ENCODE assay signal across 12 cellular contexts in the genomic region with DNA sequence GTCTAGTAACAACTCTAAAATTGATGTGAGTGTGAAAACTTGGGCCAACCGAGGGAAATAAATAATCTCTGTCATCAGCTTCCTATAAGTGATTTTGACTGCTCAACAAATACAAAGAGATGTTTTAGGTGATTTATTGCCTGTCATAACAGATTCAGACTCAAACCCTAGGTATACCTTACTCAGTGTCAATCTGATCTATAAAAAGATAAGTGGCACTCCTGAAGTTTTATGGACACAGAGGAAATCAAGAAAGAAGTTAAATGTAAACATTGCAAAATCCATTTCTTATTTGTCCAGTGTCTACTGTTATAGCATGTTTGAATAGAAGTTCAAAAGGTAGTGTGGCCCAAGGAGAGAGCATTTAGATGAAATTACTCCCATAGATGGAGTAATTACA. TPM values are rescaled to one million over a fixed set of nuclear protein-coding genes. Genes with fewer than 3 reads are reported as not detected.
DNase-seq lines count a peak whose midpoint lies in the region; ATAC-seq, FAIRE-seq and TF ChIP-seq lines count a peak whose summit lies in the region.
"Not testable (repeated sequence)": the region's sequence is repeated elsewhere in the genome, so short reads cannot be mapped to it uniquely, and the experiment has no call there.
"Had no signal": no experiment of that assay in that cellular context is flagged by ENCODE, and none has a peak within 500 bp of the region (broad histone marks: within the 10 kb centered on the region; RNA-seq: fewer than 3 reads in every experiment).

No MANE protein-coding gene starts in this region.

- not testable (repeated sequence) for H2AFZ ChIP-seq in astrocyte (ENCODE audit: low read depth, low read length)

- ATAC-seq in mucosa of descending colon = peak; percentile 69

- not testable (repeated sequence) for H3K4me3 ChIP-seq in astrocyte (ENCODE audit: insufficient read depth, low read depth, low read length); mucosa of descending colon

- FAIRE-seq in astrocyte (lab: Jason Lieb, UNC) = peak; percentile 63

- not testable (repeated sequence) for H3K36me3 Mint-ChIP-seq in astrocyte (ENCODE audit: low read depth, unreplicated experiment)

- not testable (repeated sequence) for H3K4me2 ChIP-seq in astrocyte (ENCODE audit: low read length)

- H3K9me3 Mint-ChIP-seq in astrocyte (ENCODE audit: unreplicated experiment) = not testable (repeated sequence)

- not testable (repeated sequence) for TF ChIP-seq CTCF in astrocyte (IDR thresholded peaks at IDR 0.05; ENCODE audit: insufficient read depth, low read depth, low read length); mucosa of descending colon (IDR thresholded peaks at IDR 0.05)

- H3K4me3 Mint-ChIP-seq in astrocyte (ENCODE audit: unreplicated experiment) = not testable (repeated sequence)

- intact Hi-C loops in mucosa of descending colon (cut with DNase I, micrococcal nuclease) = not testable (repeated sequence)

- not testable (repeated sequence) for H3K4me1 ChIP-seq in astrocyte (ENCODE audit: insufficient read depth, low read length); mucosa of descending colon (ENCODE audit: low read depth)

- H3K27ac Mint-ChIP-seq in astrocyte (ENCODE audit: unreplicated experiment) = not testable (repeated sequence)

- H3K9me3 ChIP-seq in astrocyte (ENCODE audit: insufficient read depth, low read depth, low read length); mucosa of descending colon: not testable (repeated sequence)

- not testable (repeated sequence) for H3K27me3 ChIP-seq in astrocyte (ENCODE audit: insufficient read depth, low read length)

- not testable (repeated sequence) for H3K79me2 ChIP-seq in astrocyte (ENCODE audit: insufficient read depth, low read length)

- H3K36me3 ChIP-seq in astrocyte (ENCODE audit: insufficient read depth, low read length); mucosa of descending colon (ENCODE audit: low read depth): not testable (repeated sequence)

- H3K4me1 Mint-ChIP-seq in astrocyte (ENCODE audit: low read depth, unreplicated experiment) = not testable (repeated sequence)

- H3K27ac ChIP-seq in astrocyte (ENCODE audit: low read depth, low read length) = not testable (repeated sequence)

- H3K9ac ChIP-seq in astrocyte (ENCODE audit: low read length) = not testable (repeated sequence)

- peak; percentile 45 for DNase-seq in HT-29 (ENCODE audit: low spot score)
- peak in 2 of 3 experiments; percentile 11 to 70 for DNase-seq in NCI-H1417 (lab: John Stamatoyannopoulos, UW)
- DNase-seq in NCI-H510A treated with DMSO at 0.1 percent for 48 hours (lab: John Stamatoyannopoulos, UW) = peak; percentile 16
- DNase-seq in astrocyte (ENCODE audit: low read depth); mucosa of descending colon: not testable (repeated sequence)

- H3K27me3 Mint-ChIP-seq in astrocyte (ENCODE audit: low read depth, unreplicated experiment) = not testable (repeated sequence)

- not testable (repeated sequence) for H4K20me1 ChIP-seq in astrocyte (ENCODE audit: insufficient read depth, low read length)

RNA-seq across cellular contexts. Expression of gene TYR, which starts 30.4 kb away (rescaled TPM):
- total RNA-seq in HT-29 (2014; rRNA removed; shearing (Covaris generic)) = not detected in 2 replicates
- total RNA-seq in astrocyte = not detected in 2 replicates
- total RNA-seq in mucosa of descending colon = not detected
- total RNA-seq: A172; A673; Calu3; CD4-positive, alpha-beta memory T cell; GM23248; H1; H7 had no signal
